ENCODE assay signal across 14 cellular contexts in the genomic region with DNA sequence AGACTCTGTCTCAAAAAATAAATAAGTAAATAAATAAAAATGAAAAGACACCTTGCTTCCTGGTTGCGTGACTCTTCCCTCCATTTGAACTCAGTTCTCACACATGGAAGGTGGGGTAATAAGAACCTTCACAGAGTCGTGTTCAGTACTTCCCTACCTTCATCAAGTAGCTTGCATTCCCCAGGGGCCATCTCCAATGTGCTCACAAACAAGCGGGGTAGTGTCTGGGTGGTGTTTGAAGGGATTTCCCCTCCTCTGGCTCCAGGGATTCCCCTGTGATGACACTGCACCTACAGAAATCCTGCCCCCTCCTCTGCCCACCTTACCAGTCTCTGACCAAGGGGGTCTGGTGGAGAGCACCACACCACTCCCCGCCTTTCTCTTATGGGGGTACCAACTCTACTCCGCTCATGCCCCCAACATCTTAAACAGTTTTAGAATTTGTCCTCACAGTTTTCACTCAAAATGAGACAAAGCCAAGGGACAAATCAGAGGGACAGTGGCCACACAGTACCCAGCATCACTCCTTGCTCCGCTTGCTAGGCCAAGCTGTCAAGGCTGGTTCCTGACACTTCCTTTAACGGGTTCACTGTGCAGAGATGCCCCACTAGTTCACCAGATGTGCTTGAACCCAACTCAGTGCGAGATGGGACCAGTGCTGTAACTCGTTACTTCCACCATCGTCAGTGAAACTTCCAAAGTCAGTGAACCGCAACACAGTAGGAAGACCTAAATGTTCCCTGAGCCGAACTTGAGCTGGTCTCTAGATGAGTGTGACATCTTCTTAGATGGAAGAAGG.
"Had no signal": no experiment of that assay in that cellular context is flagged by ENCODE, and none has a peak within 500 bp of the region (broad histone marks: within the 10 kb centered on the region; RNA-seq: fewer than 3 reads in every experiment).

No MANE protein-coding gene starts in this region.

- H3K27me3 ChIP-seq: ascending aorta, breast epithelium, pancreas had no signal

- H3K36me3 ChIP-seq: ascending aorta, breast epithelium, pancreas, spleen had no signal

- DNase-seq: activated CD4-positive, alpha-beta T cell treated with anti-CD3 and anti-CD28 coated beads, Interleukin-2, amount 10 ng/mL, durations not matched to agents 24 days and 14 days; activated CD4-positive, CD25-positive, alpha-beta regulatory T cell; activated naive CD4-positive, alpha-beta T cell treated with Interleukin-2 at 50 U/mL for 16 hours; activated T-cell treated with anti-CD3 and anti-CD28 coated beads for 4 hours; cerebellar nuclear complex; dermis blood vessel endothelial cell; foreskin melanocyte; left cardiac atrium; pancreas; spleen had no signal

- H3K9me3 ChIP-seq: ascending aorta, breast epithelium, pancreas, spleen had no signal

- H3K4me1 ChIP-seq: breast epithelium, pancreas, spleen had no signal

- H3K4me3 ChIP-seq: ascending aorta, breast epithelium, lung, pancreas, spleen had no signal

- H3K27ac ChIP-seq: breast epithelium, pancreas, spleen had no signal

- ATAC-seq: left cardiac atrium, pancreas, sciatic nerve had no signal
